ENCODE assay signal across 10 cellular contexts in the genomic region with DNA sequence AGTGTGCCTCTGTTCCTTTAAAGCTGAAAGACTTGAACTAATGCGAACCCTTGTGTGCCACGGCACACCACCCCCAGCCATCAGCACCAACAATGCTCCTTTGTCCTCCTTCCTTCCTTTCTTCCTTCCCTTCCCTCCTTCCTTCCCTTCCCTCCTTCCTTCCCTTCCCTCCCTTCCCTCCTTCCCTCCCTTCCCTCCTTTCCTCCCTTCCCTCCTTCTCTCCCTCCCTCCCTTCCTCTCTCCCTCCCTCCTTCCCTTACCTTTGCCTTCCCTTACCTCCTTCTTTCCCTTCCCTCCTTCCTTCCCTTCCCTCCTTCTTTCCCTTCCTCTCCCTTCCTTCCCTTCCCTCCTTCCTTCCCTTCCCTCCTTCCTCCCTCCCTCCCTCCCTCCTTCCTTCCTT.
"Had no signal": no experiment of that assay in that cellular context is flagged by ENCODE, and none has a peak within 500 bp of the region (broad histone marks: within the 10 kb centered on the region; RNA-seq: fewer than 3 reads in every experiment).

No MANE protein-coding gene starts in this region.

- ATAC-seq: GM23338, HCT116 had no signal

- H2AFZ ChIP-seq: GM23248, GM23338 had no signal

- H3K4me3 ChIP-seq: GM23248, GM23338, HAP-1 had no signal

- DNase-seq: GM23248, GOT3, H7, H9, HCEC 1CT, HFFc6 had no signal

- H3K4me1 ChIP-seq: HAP-1 had no signal

- H3K9ac ChIP-seq: GM23248 had no signal

- FAIRE-seq: H54 had no signal

- H3K27ac ChIP-seq: GM23248 had no signal

- H3K4me2 ChIP-seq: GM23338 had no signal

- H3K36me3 ChIP-seq: HAP-1 had no signal

- H3K9me3 ChIP-seq: HAP-1 had no signal
